In genomic region chr12:56266068-56266633, GRCh38 we compare ENCODE assay signal across 8 cellular contexts. TPM values are rescaled to one million over a fixed set of nuclear protein-coding genes. Genes with fewer than 3 reads are reported as not detected.
DNase-seq lines count a peak whose midpoint lies in the region; ATAC-seq, FAIRE-seq and TF ChIP-seq lines count a peak whose summit lies in the region.
"Not testable (repeated sequence)": the region's sequence is repeated elsewhere in the genome, so short reads cannot be mapped to it uniquely, and the experiment has no call there.
"Had no signal": no experiment of that assay in that cellular context is flagged by ENCODE, and none has a peak within 500 bp of the region (broad histone marks: within the 10 kb centered on the region; RNA-seq: fewer than 3 reads in every experiment).

No MANE protein-coding gene starts in this region.

- not testable (repeated sequence) for H3K4me1 ChIP-seq in BE2C; endothelial cell of umbilical vein (ENCODE audit: control insufficient read depth, extremely low read depth, insufficient read depth, low read length); lung (ENCODE audit: control insufficient read depth in 2 of 2, insufficient read depth in 2 of 2, low read length in 2 of 2)
- H3K4me1 ChIP-seq in skeletal muscle satellite cell (ENCODE audit: control insufficient read depth, insufficient read depth, low read length), result peaks cover 20% of the 10 kb centered on the region

- dilution Hi-C loops in endothelial cell of umbilical vein (cut with MboI; ENCODE audit: extremely low pct_ligation_motif_present, low sequenced_read_pairs), result not testable (repeated sequence)

- TF ChIP-seq POLR2A in endothelial cell of umbilical vein (IDR thresholded peaks at IDR 0.05; ENCODE audit: low read depth, low read length), result not testable (repeated sequence)

- H3K36me3 ChIP-seq in BE2C (peaks cover 21% of the 10 kb centered on the region), skeletal muscle satellite cell (ENCODE audit: insufficient read depth, low read length) (peaks cover 15% of the 10 kb centered on the region)
- not testable (repeated sequence) for H3K36me3 ChIP-seq in MG63; endothelial cell of umbilical vein (ENCODE audit: control insufficient read depth in 2 of 2, extremely low read depth in 1 of 2, insufficient read depth in 2 of 2, low read length in 2 of 2); lung (ENCODE audit: control insufficient read depth in 2 of 2, insufficient read depth in 2 of 2, low read length in 2 of 2)

- peaks cover 17% of the 10 kb centered on the region for H3K4me1 Mint-ChIP-seq in activated T-helper 2 cell treated with anti-CD3 and anti-CD28 coated beads, Interferon-gamma antibody, Interleukin-2, Interleukin-4, amounts not matched to agents 10 μg/mL and 5 μg/mL and 100 μg/mL, durations not matched to agents 14 hours and 24 hours and 36 hours (ENCODE audit: low read depth)

- H3K9ac ChIP-seq in endothelial cell of umbilical vein (replicated peaks; ENCODE audit: extremely low read depth, insufficient read depth, low read length) (peak overlapping the region; percentile 69), skeletal muscle satellite cell (ENCODE audit: low read depth, low read length) (peak overlapping the region; percentile 87)

- not testable (repeated sequence) for H4K20me1 ChIP-seq in endothelial cell of umbilical vein (replicated peaks; ENCODE audit: control insufficient read depth, extremely low read depth, insufficient read depth, low read length)

- H3K27me3 Mint-ChIP-seq in activated T-helper 2 cell treated with anti-CD3 and anti-CD28 coated beads, Interferon-gamma antibody, Interleukin-2, Interleukin-4, amounts not matched to agents 10 μg/mL and 5 μg/mL and 100 μg/mL, durations not matched to agents 14 hours and 24 hours and 36 hours (ENCODE audit: low read depth), result not testable (repeated sequence)

- FAIRE-seq in endothelial cell of umbilical vein (lab: Jason Lieb, UNC), result not testable (repeated sequence)

- H3K9me3 Mint-ChIP-seq in activated T-helper 2 cell treated with anti-CD3 and anti-CD28 coated beads, Interferon-gamma antibody, Interleukin-2, Interleukin-4, amounts not matched to agents 10 μg/mL and 5 μg/mL and 100 μg/mL, durations not matched to agents 14 hours and 24 hours and 36 hours, result not testable (repeated sequence)

- H3K27ac Mint-ChIP-seq in activated T-helper 2 cell treated with anti-CD3 and anti-CD28 coated beads, Interferon-gamma antibody, Interleukin-2, Interleukin-4, amounts not matched to agents 10 μg/mL and 5 μg/mL and 100 μg/mL, durations not matched to agents 14 hours and 24 hours and 36 hours, result peak overlapping the region; percentile 87

- H3K4me3 ChIP-seq in BE2C (ENCODE audit: low read depth, low read length) (peak overlapping the region; percentile 87), MG63 (peak overlapping the region; percentile 69), endothelial cell of umbilical vein (replicated peaks in 1 of 3; ENCODE audit: insufficient read depth in 1 of 3, low read depth in 1 of 3, low read length in 3 of 3) (peak overlapping the region; percentile 25 to 50 (median 43)), lung (peak overlapping the region; percentile 83), skeletal muscle satellite cell (ENCODE audit: low read length) (peak overlapping the region; percentile 86)

- not testable (repeated sequence) for H3K9me3 ChIP-seq in BE2C; MG63; endothelial cell of umbilical vein (replicated peaks; ENCODE audit: control insufficient read depth, insufficient read depth, low read length); lung (ENCODE audit: control insufficient read depth in 2 of 2, insufficient read depth in 1 of 2, low read length in 1 of 2); skeletal muscle satellite cell (replicated peaks; ENCODE audit: low read length)

- not testable (repeated sequence) for TF ChIP-seq CTCF in BE2C (IDR thresholded peaks at IDR 0.05; ENCODE audit: low read depth, low read length); endothelial cell of umbilical vein (IDR thresholded peaks at IDR 0.05; ENCODE audit: extremely low read depth in 1 of 2, insufficient read depth in 1 of 2, low read depth in 1 of 2, low read length in 2 of 2); lung (IDR thresholded peaks at IDR 0.05; ENCODE audit: control extremely low read depth, extremely low read depth)

- DNase-seq in BE2C; MG63; activated T-helper 2 cell treated with anti-CD3 and anti-CD28 coated beads, Interferon-gamma antibody, Interleukin-2, Interleukin-4, amounts not matched to agents 10 μg/mL and 5 μg/mL and 100 μg/mL, durations not matched to agents 14 hours and 24 hours and 36 hours (ENCODE audit: low spot score); endothelial cell of umbilical vein (ENCODE audit: low read depth, low spot score); lung (ENCODE audit: low spot score): not testable (repeated sequence)

- not testable (repeated sequence) for H3K79me2 ChIP-seq in endothelial cell of umbilical vein (ENCODE audit: control insufficient read depth, insufficient read depth, low read length)

- H3K36me3 Mint-ChIP-seq in activated T-helper 2 cell treated with anti-CD3 and anti-CD28 coated beads, Interferon-gamma antibody, Interleukin-2, Interleukin-4, amounts not matched to agents 10 μg/mL and 5 μg/mL and 100 μg/mL, durations not matched to agents 14 hours and 24 hours and 36 hours (ENCODE audit: low read depth), result not testable (repeated sequence)

- intact Hi-C loops in activated T-helper 2 cell treated with anti-CD3 and anti-CD28 coated beads, Interferon-gamma antibody, Interleukin-2, Interleukin-4, amounts not matched to agents 10 μg/mL and 5 μg/mL and 100 μg/mL, durations not matched to agents 14 hours and 24 hours and 36 hours (cut with micrococcal nuclease), result loop anchor here (1.0 to 2.0 kb wide), 3 partner anchors 41 to 73 kb away; partner anchors contain the start of gene NABP2
- intact Hi-C loops in endothelial cell of umbilical vein (cut with micrococcal nuclease), result loop anchor here (1.0 to 5.0 kb wide), 3 partner anchors 8 to 196 kb away; partner anchors contain the start of genes ANKRD52 and NABP2

- H3K4me2 ChIP-seq in endothelial cell of umbilical vein (ENCODE audit: insufficient read depth, low read length), result peak overlapping the region; percentile 80
- H3K4me2 ChIP-seq in skeletal muscle satellite cell (ENCODE audit: low read length), result peak overlapping the region; percentile 91

- POLR2A ChIA-PET in endothelial cell of umbilical vein (lab: Charles Lee), result interaction anchor here (1.6 kb wide), 1 partner anchor 13 kb away, joined by 5 read pairs; no protein-coding TSS in a partner anchor

- H3K4me3 Mint-ChIP-seq in activated T-helper 2 cell treated with anti-CD3 and anti-CD28 coated beads, Interferon-gamma antibody, Interleukin-2, Interleukin-4, amounts not matched to agents 10 μg/mL and 5 μg/mL and 100 μg/mL, durations not matched to agents 14 hours and 24 hours and 36 hours (ENCODE audit: low read depth), result peak overlapping the region; percentile 96

- peak overlapping the region; percentile 40 for H2AFZ ChIP-seq in endothelial cell of umbilical vein (ENCODE audit: low read depth, low read length)

- H3K27ac ChIP-seq in endothelial cell of umbilical vein (ENCODE audit: insufficient read depth, low read depth, low read length), result peak overlapping the region; percentile 61
- peak overlapping the region; percentile 84 to 99 for H3K27ac ChIP-seq in lung (ENCODE audit: low read depth in 1 of 2, low read length in 1 of 2)

- not testable (repeated sequence) for H3K9me1 ChIP-seq in endothelial cell of umbilical vein (replicated peaks; ENCODE audit: control insufficient read depth, extremely low read depth, insufficient read depth, low read length)

- not testable (repeated sequence) for H3K27me3 ChIP-seq in BE2C; MG63; endothelial cell of umbilical vein (ENCODE audit: control insufficient read depth in 2 of 2, insufficient read depth in 2 of 2, low read length in 2 of 2); lung (ENCODE audit: control insufficient read depth, insufficient read depth); skeletal muscle satellite cell (ENCODE audit: control insufficient read depth, insufficient read depth, low read length)

- BruUV-seq in endothelial cell of umbilical vein (replicated peaks; lab: Mats Ljungman, UMichigan), result not testable (repeated sequence)

- 60 to 72% methylated on average over 13 of the region's 13 CpGs for WGBS in lung, 2 donors

- ATAC-seq in lung (ENCODE audit: insufficient read depth, low FRiP score), result not testable (repeated sequence)

- CTCF ChIA-PET in endothelial cell of umbilical vein (lab: Charles Lee), result interaction anchor here (0.7 to 3.5 kb wide), 4 partner anchors 9 to 198 kb away, joined by 3 to 27 read pairs (median 8); partner anchors contain the start of genes ANKRD52 and SMARCC2

RNA-seq across cellular contexts. Expression of gene COQ10A, which starts 0.6 kb away (rescaled TPM):
- 25.3 TPM for polyA plus RNA-seq in BE2C (2012; ENCODE audit: insufficient read depth, insufficient read length, low read depth)
- total RNA-seq in MG63 (2014; rRNA removed; shearing (Covaris generic); ENCODE audit: low replicate concordance), result 6.9 and 7.7 TPM in 2 replicates
- total RNA-seq in activated T-helper 2 cell treated with anti-CD3 and anti-CD28 coated beads, Interferon-gamma antibody, Interleukin-2, Interleukin-4, amounts not matched to agents 10 μg/mL and 5 μg/mL and 100 μg/mL, durations not matched to agents 14 hours and 24 hours and 36 hours, result 15.9 and 17.0 TPM in 2 replicates
- total RNA-seq in endothelial cell of umbilical vein, result 14.7 and 15.3 TPM in 2 replicates
- 30.2 and 32.4 TPM in 2 replicates for polyA plus RNA-seq in endothelial cell of umbilical vein
- 17.9 and 20.5 TPM in 2 replicates for polyA plus RNA-seq in endothelial cell of umbilical vein (2011; cell fraction: cytosol; rRNA removed)
- 61.0 and 72.5 TPM in 2 replicates for polyA plus RNA-seq in endothelial cell of umbilical vein (2011; cell fraction: nucleus; rRNA removed)
- polyA plus RNA-seq in endothelial cell of umbilical vein (2012), result 10.6 and 14.3 TPM in 2 replicates
- 16.0 and 19.3 TPM in 2 replicates for polyA minus RNA-seq in endothelial cell of umbilical vein
- polyA minus RNA-seq in endothelial cell of umbilical vein (2011; cell fraction: cytosol; rRNA and poly(A)+ RNA removed), result 9.3 TPM
- polyA minus RNA-seq in endothelial cell of umbilical vein (2011; cell fraction: nucleus; rRNA and poly(A)+ RNA removed), result 14.1 and 17.1 TPM in 2 replicates
- total RNA-seq in lung, result 10 to 100 TPM in 1 of 2 donors, 1 to 10 TPM in 1; 8.3 to 16.5 TPM
- 10 to 100 TPM in 1 of 2 donors, 1 to 10 TPM in 1; 5.8 to 18.1 TPM for polyA plus RNA-seq in lung
- total RNA-seq in skeletal muscle satellite cell (2012; rRNA removed), result 3.8 and 5.9 TPM in 2 replicates

RNA-seq across cellular contexts. Expression of gene ANKRD52, which starts 8.0 kb away (rescaled TPM):
- polyA plus RNA-seq in BE2C (2012; ENCODE audit: insufficient read depth, insufficient read length, low read depth), result 32.3 TPM
- 6.0 and 18.9 TPM in 2 replicates for total RNA-seq in MG63 (2014; rRNA removed; shearing (Covaris generic); ENCODE audit: low replicate concordance)
- total RNA-seq in activated T-helper 2 cell treated with anti-CD3 and anti-CD28 coated beads, Interferon-gamma antibody, Interleukin-2, Interleukin-4, amounts not matched to agents 10 μg/mL and 5 μg/mL and 100 μg/mL, durations not matched to agents 14 hours and 24 hours and 36 hours, result 66.0 and 78.0 TPM in 2 replicates
- total RNA-seq in endothelial cell of umbilical vein (62.0 and 66.3 TPM in 2 replicates), lung (10 to 100 TPM; 25.9 to 38.1 TPM)
- polyA plus RNA-seq in endothelial cell of umbilical vein (28.6 and 30.8 TPM in 2 replicates), lung (1 to 10 TPM; 9.2 to 9.9 TPM)
- 23.6 and 23.9 TPM in 2 replicates for polyA plus RNA-seq in endothelial cell of umbilical vein (2011; cell fraction: cytosol; rRNA removed)
- 70.5 and 81.8 TPM in 2 replicates for polyA plus RNA-seq in endothelial cell of umbilical vein (2011; cell fraction: nucleus; rRNA removed)
- 31.5 and 31.9 TPM in 2 replicates for polyA plus RNA-seq in endothelial cell of umbilical vein (2012)
- 57.9 and 62.2 TPM in 2 replicates for polyA minus RNA-seq in endothelial cell of umbilical vein
- polyA minus RNA-seq in endothelial cell of umbilical vein (2011; cell fraction: cytosol; rRNA and poly(A)+ RNA removed), result 25.1 TPM
- polyA minus RNA-seq in endothelial cell of umbilical vein (2011; cell fraction: nucleus; rRNA and poly(A)+ RNA removed), result 23.8 and 27.6 TPM in 2 replicates
- total RNA-seq in skeletal muscle satellite cell (2012; rRNA removed), result 18.5 and 21.4 TPM in 2 replicates

RNA-seq across cellular contexts. Expression of gene CS, which starts 34.0 kb away (rescaled TPM):
- polyA plus RNA-seq in BE2C (2012; ENCODE audit: insufficient read depth, insufficient read length, low read depth), result 362 TPM
- 73.4 and 88.0 TPM in 2 replicates for total RNA-seq in MG63 (2014; rRNA removed; shearing (Covaris generic); ENCODE audit: low replicate concordance)
- 250 and 253 TPM in 2 replicates for total RNA-seq in activated T-helper 2 cell treated with anti-CD3 and anti-CD28 coated beads, Interferon-gamma antibody, Interleukin-2, Interleukin-4, amounts not matched to agents 10 μg/mL and 5 μg/mL and 100 μg/mL, durations not matched to agents 14 hours and 24 hours and 36 hours
- total RNA-seq in endothelial cell of umbilical vein (296 and 312 TPM in 2 replicates), lung (100 to 1,000 TPM; 101 to 204 TPM)
- polyA plus RNA-seq in endothelial cell of umbilical vein (115 and 129 TPM in 2 replicates), lung (10 to 100 TPM; 43.1 to 87.9 TPM)
- polyA plus RNA-seq in endothelial cell of umbilical vein (2011; cell fraction: cytosol; rRNA removed), result 159 and 170 TPM in 2 replicates
- polyA plus RNA-seq in endothelial cell of umbilical vein (2011; cell fraction: nucleus; rRNA removed), result 202 and 273 TPM in 2 replicates
- 225 and 235 TPM in 2 replicates for polyA plus RNA-seq in endothelial cell of umbilical vein (2012)
- polyA minus RNA-seq in endothelial cell of umbilical vein, result 206 and 230 TPM in 2 replicates
- 211 TPM for polyA minus RNA-seq in endothelial cell of umbilical vein (2011; cell fraction: cytosol; rRNA and poly(A)+ RNA removed)
- 101 and 170 TPM in 2 replicates for polyA minus RNA-seq in endothelial cell of umbilical vein (2011; cell fraction: nucleus; rRNA and poly(A)+ RNA removed)
- total RNA-seq in skeletal muscle satellite cell (2012; rRNA removed), result 114 and 127 TPM in 2 replicates

RNA-seq across cellular contexts. Expression of gene SLC39A5, which starts 36.3 kb away (rescaled TPM):
- polyA plus RNA-seq in BE2C (2012; ENCODE audit: insufficient read depth, insufficient read length, low read depth), result 0.60 TPM
- not detected in 2 replicates for total RNA-seq in MG63 (2014; rRNA removed; shearing (Covaris generic); ENCODE audit: low replicate concordance)
- 0.39 and 1.4 TPM in 2 replicates for total RNA-seq in activated T-helper 2 cell treated with anti-CD3 and anti-CD28 coated beads, Interferon-gamma antibody, Interleukin-2, Interleukin-4, amounts not matched to agents 10 μg/mL and 5 μg/mL and 100 μg/mL, durations not matched to agents 14 hours and 24 hours and 36 hours
- not detected in 2 replicates for total RNA-seq in endothelial cell of umbilical vein
- 0.10 and 0.11 TPM in 2 replicates for polyA plus RNA-seq in endothelial cell of umbilical vein
- not detected in 2 replicates for polyA plus RNA-seq in endothelial cell of umbilical vein (2011; cell fraction: cytosol; rRNA removed)
- polyA plus RNA-seq in endothelial cell of umbilical vein (2011; cell fraction: nucleus; rRNA removed), result 0.53 and 1.3 TPM in 2 replicates
- not detected in 2 replicates for polyA plus RNA-seq in endothelial cell of umbilical vein (2012)
- not detected in 2 replicates for polyA minus RNA-seq in endothelial cell of umbilical vein
- polyA minus RNA-seq in endothelial cell of umbilical vein (2011; cell fraction: cytosol; rRNA and poly(A)+ RNA removed), result not detected
- polyA minus RNA-seq in endothelial cell of umbilical vein (2011; cell fraction: nucleus; rRNA and poly(A)+ RNA removed), result not detected in 2 replicates
- total RNA-seq in lung, result 1 to 10 TPM in 1 of 2 donors, under 1 TPM in 1; 0.71 to 1.1 TPM
- polyA plus RNA-seq in lung, result under 1 TPM; 0.13 to 0.20 TPM
- not detected in 2 replicates for total RNA-seq in skeletal muscle satellite cell (2012; rRNA removed)
- total RNA-seq: occipital lobe, SK-MEL-5 had no signal

RNA-seq across cellular contexts. Expression of gene NABP2, which starts 42.0 kb away (rescaled TPM):
- 147 TPM for polyA plus RNA-seq in BE2C (2012; ENCODE audit: insufficient read depth, insufficient read length, low read depth)
- 61.0 and 115 TPM in 2 replicates for total RNA-seq in MG63 (2014; rRNA removed; shearing (Covaris generic); ENCODE audit: low replicate concordance)
- total RNA-seq in activated T-helper 2 cell treated with anti-CD3 and anti-CD28 coated beads, Interferon-gamma antibody, Interleukin-2, Interleukin-4, amounts not matched to agents 10 μg/mL and 5 μg/mL and 100 μg/mL, durations not matched to agents 14 hours and 24 hours and 36 hours, result 77.3 and 86.8 TPM in 2 replicates
- 41.0 and 42.4 TPM in 2 replicates for total RNA-seq in endothelial cell of umbilical vein
- polyA plus RNA-seq in endothelial cell of umbilical vein, result 55.3 and 59.7 TPM in 2 replicates
- 65.9 and 69.7 TPM in 2 replicates for polyA plus RNA-seq in endothelial cell of umbilical vein (2011; cell fraction: cytosol; rRNA removed)
- polyA plus RNA-seq in endothelial cell of umbilical vein (2011; cell fraction: nucleus; rRNA removed), result 12.9 and 13.4 TPM in 2 replicates
- 47.3 and 55.9 TPM in 2 replicates for polyA plus RNA-seq in endothelial cell of umbilical vein (2012)
- polyA minus RNA-seq in endothelial cell of umbilical vein, result 27.1 and 29.5 TPM in 2 replicates
- polyA minus RNA-seq in endothelial cell of umbilical vein (2011; cell fraction: cytosol; rRNA and poly(A)+ RNA removed), result 20.0 TPM
- polyA minus RNA-seq in endothelial cell of umbilical vein (2011; cell fraction: nucleus; rRNA and poly(A)+ RNA removed), result 4.5 and 5.5 TPM in 2 replicates
- 10 to 100 TPM; 11.3 to 31.4 TPM for total RNA-seq in lung
- polyA plus RNA-seq in lung, result 10 to 100 TPM; 22.1 to 23.8 TPM
- 25.3 and 29.7 TPM in 2 replicates for total RNA-seq in skeletal muscle satellite cell (2012; rRNA removed)
